In the genomic region with DNA sequence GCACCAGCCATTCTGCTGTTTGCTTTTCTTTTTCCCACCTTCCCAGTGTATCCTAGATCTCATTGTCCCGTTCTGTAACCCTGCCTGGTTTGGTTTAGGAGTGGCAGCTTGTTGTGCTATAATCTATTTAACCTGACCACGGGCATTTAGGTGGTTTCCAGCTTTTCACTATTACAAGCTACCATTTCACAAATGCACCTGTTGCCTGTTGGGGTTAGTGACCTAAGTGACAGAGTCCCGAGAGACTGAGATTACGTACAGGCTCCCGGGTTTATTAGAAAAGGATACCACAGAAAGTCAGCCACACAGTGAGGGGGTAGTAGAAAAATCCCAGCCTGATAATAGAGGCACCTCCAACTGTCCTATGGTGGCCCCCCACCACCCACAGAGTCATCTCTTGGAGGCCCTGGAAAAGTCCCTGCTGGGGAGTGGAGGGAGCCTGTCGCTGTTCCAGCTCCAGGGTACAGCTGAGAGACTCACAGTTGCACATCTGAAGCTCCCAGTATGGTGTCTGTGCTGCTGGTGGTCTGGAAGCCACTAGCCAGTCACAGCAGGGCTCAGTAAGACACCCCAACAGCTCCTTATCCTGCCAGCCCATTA, we compare ENCODE assay signal across 9 cellular contexts. TPM values are rescaled to one million over a fixed set of nuclear protein-coding genes. Genes with fewer than 3 reads are reported as not detected.
DNase-seq lines count a peak whose midpoint lies in the region; ATAC-seq, FAIRE-seq and TF ChIP-seq lines count a peak whose summit lies in the region.
"Had no signal": no experiment of that assay in that cellular context is flagged by ENCODE, and none has a peak within 500 bp of the region (broad histone marks: within the 10 kb centered on the region; RNA-seq: fewer than 3 reads in every experiment).

No MANE protein-coding gene starts in this region.

- intact Hi-C loops in prostate gland (cut with DNase I) = no loop called here

- no peak overlapping the region for H3K27ac ChIP-seq in prostate gland
- no peak overlapping the region for H3K27ac ChIP-seq in endodermal cell (ENCODE audit: low read depth, low read length)

- H3K9me3 ChIP-seq in prostate gland (no peaks in the 10 kb centered on the region), endodermal cell (ENCODE audit: control insufficient read depth, low read length) (no peaks in the 10 kb centered on the region)

- no peaks in the 10 kb centered on the region for H3K27me3 Mint-ChIP-seq in activated naive CD4-positive, alpha-beta T cell treated with anti-CD3 and anti-CD28 coated beads, Interleukin-2, amount 50 U/mL, for 24 hours
- H3K27me3 Mint-ChIP-seq in endodermal cell (ENCODE audit: insufficient read depth) (no peaks in the 10 kb centered on the region), glutamatergic neuron (ENCODE audit: unreplicated experiment) (peaks cover 3% of the 10 kb centered on the region)

- no peaks in the 10 kb centered on the region for H3K9me3 Mint-ChIP-seq in activated naive CD4-positive, alpha-beta T cell treated with anti-CD3 and anti-CD28 coated beads, Interleukin-2, amount 50 U/mL, for 24 hours
- H3K9me3 Mint-ChIP-seq in endodermal cell = no peaks in the 10 kb centered on the region
- H3K9me3 Mint-ChIP-seq in glutamatergic neuron (ENCODE audit: unreplicated experiment) = no peaks in the 10 kb centered on the region

- peak overlapping the region; percentile 87 for H3K27ac Mint-ChIP-seq in activated naive CD4-positive, alpha-beta T cell treated with anti-CD3 and anti-CD28 coated beads, Interleukin-2, amount 50 U/mL, for 24 hours
- no peak overlapping the region for H3K27ac Mint-ChIP-seq in endodermal cell
- H3K27ac Mint-ChIP-seq in glutamatergic neuron (ENCODE audit: unreplicated experiment) = no peak overlapping the region

- no peak overlapping the region for H3K9ac ChIP-seq in endodermal cell (ENCODE audit: extremely low read depth, low read length, poor library complexity, severe bottlenecking)

- peaks cover 11% of the 10 kb centered on the region for H3K36me3 Mint-ChIP-seq in activated naive CD4-positive, alpha-beta T cell treated with anti-CD3 and anti-CD28 coated beads, Interleukin-2, amount 50 U/mL, for 24 hours
- H3K36me3 Mint-ChIP-seq in endodermal cell (ENCODE audit: low read depth) = peaks cover 13% of the 10 kb centered on the region
- H3K36me3 Mint-ChIP-seq in glutamatergic neuron (ENCODE audit: unreplicated experiment) = no peaks in the 10 kb centered on the region

- DNase-seq in GM18507 (ENCODE audit: extremely low spot score, insufficient read length, low read depth) (peak; percentile 54), prostate gland (ENCODE audit: low spot score) (no peak), endodermal cell (no peak), amygdala (lab: John Stamatoyannopoulos, UW) (no peak), glutamatergic neuron (no peak)
- DNase-seq: NCI-H526 had no signal

- TF ChIP-seq CTCF in prostate gland (IDR thresholded peaks at IDR 0.05) (no peak), endodermal cell (conservative IDR thresholded peaks at IDR 0.05) (no peak), glutamatergic neuron (IDR thresholded peaks at IDR 0.05; ENCODE audit: partially characterized antibody, unreplicated experiment) (no peak)

- no peaks in the 10 kb centered on the region for H3K36me3 ChIP-seq in prostate gland
- H3K36me3 ChIP-seq in endodermal cell (ENCODE audit: control insufficient read depth, insufficient read depth, low read length) = peaks cover 26% of the 10 kb centered on the region

- no peak overlapping the region for H3K4me3 Mint-ChIP-seq in activated naive CD4-positive, alpha-beta T cell treated with anti-CD3 and anti-CD28 coated beads, Interleukin-2, amount 50 U/mL, for 24 hours
- H3K4me3 Mint-ChIP-seq in endodermal cell = no peak overlapping the region
- H3K4me3 Mint-ChIP-seq in glutamatergic neuron (ENCODE audit: unreplicated experiment) = no peak overlapping the region

- H3K4me3 ChIP-seq in prostate gland (no peak overlapping the region), endodermal cell (ENCODE audit: low read length) (no peak overlapping the region)

- H3K4me1 ChIP-seq in prostate gland (replicated peaks) (peaks cover 4% of the 10 kb centered on the region), endodermal cell (ENCODE audit: control insufficient read depth, insufficient read depth, low read length) (peaks cover 7% of the 10 kb centered on the region)

- FAIRE-seq in GM18507 (lab: Jason Lieb, UNC) = peak; percentile 94

- H3K27me3 ChIP-seq in prostate gland (replicated peaks; ENCODE audit: insufficient read depth) = no peaks in the 10 kb centered on the region
- H3K27me3 ChIP-seq in endodermal cell (ENCODE audit: control insufficient read depth, insufficient read depth, low read length, poor library complexity, severe bottlenecking) = no peaks in the 10 kb centered on the region

- H3K4me1 Mint-ChIP-seq in activated naive CD4-positive, alpha-beta T cell treated with anti-CD3 and anti-CD28 coated beads, Interleukin-2, amount 50 U/mL, for 24 hours = peaks cover 24% of the 10 kb centered on the region
- peaks cover 18% of the 10 kb centered on the region for H3K4me1 Mint-ChIP-seq in endodermal cell
- H3K4me1 Mint-ChIP-seq in glutamatergic neuron (ENCODE audit: low read depth, unreplicated experiment) = peaks cover 13% of the 10 kb centered on the region

- TF ChIP-seq POLR2A in prostate gland (IDR thresholded peaks at IDR 0.05) = no peak

- 80% methylated on average over 6 of the region's 6 CpGs for WGBS in prostate gland
- 94 to 100% methylated on average over 2 to 6 of the region's 6 CpGs for WGBS in endodermal cell (ENCODE audit: insufficient coverage in 1 of 2, insufficient read length in 1 of 2), 2 experiments

- peak; percentile 64 for ATAC-seq in GM19463 (IDR thresholded peaks at IDR 0.05; ENCODE audit: unreplicated experiment)
- ATAC-seq in HG03139 (IDR thresholded peaks at IDR 0.05; ENCODE audit: unreplicated experiment) = peak; percentile 59

RNA-seq across cellular contexts. Expression of gene CLEC16A, which starts 21.2 kb away (rescaled TPM):
- total RNA-seq in prostate gland (10 to 100 TPM; 26.1 to 52.2 TPM), endodermal cell (10 to 100 TPM; 19.5 to 28.3 TPM), glutamatergic neuron (ENCODE audit: unreplicated experiment) (43.0 TPM)
- 15.6 TPM for polyA plus RNA-seq in endodermal cell (2013, experiment 1 of 2)
- 15.2 TPM for polyA plus RNA-seq in endodermal cell (2013, experiment 2 of 2)

RNA-seq across cellular contexts. Expression of gene DEXI, which starts 23.3 kb away (rescaled TPM):
- total RNA-seq in prostate gland (10 to 100 TPM; 95.5 to 96.9 TPM), endodermal cell (10 to 100 TPM; 31.5 to 32.0 TPM), glutamatergic neuron (ENCODE audit: unreplicated experiment) (37.3 TPM)
- 33.2 TPM for polyA plus RNA-seq in endodermal cell (2013, experiment 1 of 2)
- 31.2 TPM for polyA plus RNA-seq in endodermal cell (2013, experiment 2 of 2)
